8 cellular contexts compared by ENCODE assay signal in genomic region chr18:59996370-59996966, GRCh38.
DNase-seq lines count a peak whose midpoint lies in the region; ATAC-seq, FAIRE-seq and TF ChIP-seq lines count a peak whose summit lies in the region.

No MANE protein-coding gene starts in this region.

- ATAC-seq in GM21381 (IDR thresholded peaks at IDR 0.05; ENCODE audit: unreplicated experiment) (peak; percentile 57), Panc1 (no peak; the same call in 1 of the 2 replicates), omental fat pad (ENCODE audit: low FRiP score) (no peak)

- H3K27ac ChIP-seq in Panc1 (ENCODE audit: low read length), result no peak overlapping the region
- H3K27ac ChIP-seq in small intestine (ENCODE audit: low read depth in 1 of 2, low read length in 1 of 2), result no peak overlapping the region

- H3K9me3 ChIP-seq in Panc1 (ENCODE audit: control insufficient read depth, insufficient read depth, low read depth, low read length) (no peaks in the 10 kb centered on the region), small intestine (ENCODE audit: control insufficient read depth, low read depth) (no peaks in the 10 kb centered on the region)

- TF ChIP-seq CTCF in Panc1 (IDR thresholded peaks at IDR 0.05), result peak; percentile 51; the same call in 1 of the 2 replicates
- no peak for TF ChIP-seq CTCF in omental fat pad (IDR thresholded peaks at IDR 0.05)

- TF ChIP-seq RAD21 in Ishikawa (IDR thresholded peaks at IDR 0.05; ENCODE audit: low read depth), result peak; percentile 75

- BruUV-seq in Panc1 (replicated peaks; lab: Mats Ljungman, UMichigan), result no TSS peak

- peak; percentile 5 for FAIRE-seq in small intestine (lab: Jason Lieb, UNC)

- CTCF ChIA-PET in Panc1 (lab: Charles Lee), result no interaction called here

- POLR2A ChIA-PET in Panc1 (lab: Charles Lee), result no interaction called here

- in situ Hi-C loops in Panc1 (cut with HindIII; ENCODE audit: low pct_unique_long_range_greater_than_20kb, low sequenced_read_pairs), result no loop called here

- H3K27me3 ChIP-seq in Panc1 (ENCODE audit: control insufficient read depth, insufficient read depth, low read length) (no peaks in the 10 kb centered on the region), small intestine (ENCODE audit: control insufficient read depth in 2 of 2, insufficient read depth in 2 of 2, low read length in 2 of 2) (no peaks in the 10 kb centered on the region)

- TF ChIP-seq EP300 in Ishikawa (IDR thresholded peaks at IDR 0.05; ENCODE audit: borderline replicate concordance), result no peak

- DNase-seq in EH (ENCODE audit: low read depth) (peak; percentile 63), Panc1 (ENCODE audit: low read depth, low spot score) (peak; percentile 41), fibroblast of gingiva (ENCODE audit: low read depth) (peak; percentile 44), small intestine (peak; percentile 53), germinal center (ENCODE audit: low spot score) (no peak), omental fat pad (ENCODE audit: low spot score) (no peak)

- H3K4me3 ChIP-seq in Panc1 (ENCODE audit: low read depth in 2 of 2, low read length in 2 of 2) (no peak overlapping the region), small intestine (ENCODE audit: low read depth in 1 of 2, low read length in 2 of 2) (no peak overlapping the region)

- no peaks in the 10 kb centered on the region for H3K4me1 ChIP-seq in Panc1 (ENCODE audit: control insufficient read depth, insufficient read depth, low read length)
- H3K4me1 ChIP-seq in small intestine (ENCODE audit: control insufficient read depth in 2 of 2, insufficient read depth in 1 of 2, low read depth in 1 of 2, low read length in 1 of 2), result no peaks in the 10 kb centered on the region

- no peaks in the 10 kb centered on the region for H3K36me3 ChIP-seq in Panc1 (ENCODE audit: control insufficient read depth, insufficient read depth, low read length)
- no peaks in the 10 kb centered on the region for H3K36me3 ChIP-seq in small intestine (ENCODE audit: control insufficient read depth in 2 of 2, insufficient read depth in 2 of 2, low read length in 2 of 2)

- intact Hi-C loops in Panc1 (cut with micrococcal nuclease; ENCODE audit: unreplicated experiment), result loop anchor here (2.0 to 5.0 kb wide), 2 partner anchors 416 to 550 kb away; no protein-coding TSS in a partner anchor

- 14 to 22% (median 16%) methylated on average over 5 of the region's 5 CpGs for WGBS in small intestine, 3 donors

TF ChIP-seq in Ishikawa, 13 proteins besides CTCF, POLR2A, EP300 and RAD21:
- no peak for TF ChIP-seq USF1 (IDR thresholded peaks at IDR 0.05)
- TF ChIP-seq FOXM1 (IDR thresholded peaks at IDR 0.05; ENCODE audit: borderline replicate concordance, low read depth), result no peak
- TF ChIP-seq YY1 (IDR thresholded peaks at IDR 0.05; ENCODE audit: low read depth), result no peak
- no peak for TF ChIP-seq EGR1 (IDR thresholded peaks at IDR 0.05)
- TF ChIP-seq MAX (IDR thresholded peaks at IDR 0.05), result no peak
- no peak for TF ChIP-seq NFIC (IDR thresholded peaks at IDR 0.05)
- TF ChIP-seq TEAD4 (IDR thresholded peaks at IDR 0.05), result no peak
- no peak for TF ChIP-seq TAF1 (IDR thresholded peaks at IDR 0.05; ENCODE audit: low read depth)
- no peak for TF ChIP-seq ZBTB7A (IDR thresholded peaks at IDR 0.05; ENCODE audit: low read depth)
- no peak for TF ChIP-seq REST (IDR thresholded peaks at IDR 0.05; ENCODE audit: low read depth)
- no peak for TF ChIP-seq CEBPB (IDR thresholded peaks at IDR 0.05)
- TF ChIP-seq CREB1 (IDR thresholded peaks at IDR 0.05; ENCODE audit: low read depth), result no peak
- no peak for TF ChIP-seq TCF12 (IDR thresholded peaks at IDR 0.05; ENCODE audit: low read depth)

Comparison
In these comparisons a context has a peak if more than half of its experiments do, and no peak if none do; other contexts are left out.
1. DNase-seq: peak in EH (single experiment), Panc1 (single experiment), fibroblast of gingiva (single experiment) and small intestine (single experiment); none in germinal center (single experiment) and omental fat pad (single experiment).